Comparison of ENCODE assay signal across 19 cellular contexts in the genomic region with DNA sequence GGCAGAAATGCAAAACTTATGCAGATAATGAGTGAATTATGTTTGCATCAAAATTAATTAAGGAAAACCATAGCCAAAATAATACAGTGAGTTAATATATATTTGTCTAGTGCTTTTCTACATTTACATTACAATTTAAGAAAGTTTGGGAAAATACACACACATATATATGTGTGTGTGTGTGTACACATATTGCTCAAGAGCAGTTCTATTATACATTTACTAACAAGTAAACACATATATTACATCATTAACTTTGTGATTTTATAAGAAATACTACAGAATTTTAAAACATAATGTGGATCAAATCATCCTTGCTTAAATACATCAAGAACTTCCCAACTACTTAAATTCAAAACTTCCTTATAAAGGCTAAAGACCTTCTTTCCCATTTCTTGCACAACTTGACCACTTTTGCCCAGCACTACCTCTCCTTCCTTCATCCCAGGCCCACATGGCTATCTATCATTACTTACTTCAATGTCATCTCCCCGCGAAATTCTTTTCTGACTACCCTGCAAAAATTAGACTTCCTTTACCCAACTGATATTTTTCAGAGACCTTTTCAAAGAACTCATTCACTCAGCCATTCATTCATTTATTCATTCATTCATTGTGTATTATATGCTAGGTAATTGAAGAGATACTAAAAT.
"Had no signal": no experiment of that assay in that cellular context is flagged by ENCODE, and none has a peak within 500 bp of the region (broad histone marks: within the 10 kb centered on the region; RNA-seq: fewer than 3 reads in every experiment).

No MANE protein-coding gene starts in this region.

- H3K27me3 ChIP-seq: esophagus squamous epithelium, sigmoid colon, spleen, upper lobe of right lung had no signal

- H3K36me3 ChIP-seq: esophagus squamous epithelium, spleen, upper lobe of right lung had no signal

- H3K9ac ChIP-seq: parathyroid adenoma had no signal

- H3K27ac ChIP-seq: esophagus squamous epithelium, parathyroid adenoma, sigmoid colon, spleen, upper lobe of right lung had no signal

- H3K4me3 ChIP-seq: esophagus squamous epithelium, sigmoid colon, spleen, upper lobe of right lung had no signal

- ATAC-seq: activated CD8-positive, alpha-beta T cell treated with anti-CD3 and anti-CD28 coated beads, Interleukin-2, amount 10 ng/mL, durations not matched to agents 7 days and 5 days; activated naive CD8-positive, alpha-beta T cell treated with anti-CD3 and anti-CD28 coated beads, Interleukin-2, amount 50 U/mL, for 24 hours; left ventricle myocardium superior; naive thymus-derived CD4-positive, alpha-beta T cell; upper lobe of right lung had no signal

- H3K4me1 ChIP-seq: parathyroid adenoma, spleen, upper lobe of right lung had no signal

- H3K79me2 ChIP-seq: parathyroid adenoma had no signal

- DNase-seq: activated CD4-positive, alpha-beta T cell treated with anti-CD3 and anti-CD28 coated beads, Interleukin-2, amount 10 ng/mL, durations not matched to agents 24 days and 14 days; activated CD8-positive, alpha-beta T cell treated with anti-CD3 and anti-CD28 coated beads, Interleukin-2, amount 10 ng/mL, durations not matched to agents 7 days and 5 days; activated naive CD4-positive, alpha-beta T cell treated with anti-CD3 and anti-CD28 coated beads, Interleukin-2, amount 10 ng/mL, durations not matched to agents 7 days and 5 days; activated naive CD8-positive, alpha-beta T cell treated with anti-CD3 and anti-CD28 coated beads, Interleukin-2, amount 50 U/mL, for 24 hours; activated T-cell treated with anti-CD3 and anti-CD28 coated beads, Interleukin-2, amount 50 U/mL, for 24 hours; aorta; cortex of kidney; esophagus squamous epithelium; immature natural killer cell; kidney glomerular epithelial cell; left ventricle myocardium superior; naive thymus-derived CD4-positive, alpha-beta T cell; sigmoid colon; spleen; stimulated activated naive CD4-positive, alpha-beta T cell; T-helper 1 cell; T-helper 9 cell; upper lobe of right lung had no signal

- H2AFZ ChIP-seq: parathyroid adenoma had no signal

- H3K9me3 ChIP-seq: esophagus squamous epithelium, sigmoid colon, spleen, upper lobe of right lung had no signal
